In the genomic region with DNA sequence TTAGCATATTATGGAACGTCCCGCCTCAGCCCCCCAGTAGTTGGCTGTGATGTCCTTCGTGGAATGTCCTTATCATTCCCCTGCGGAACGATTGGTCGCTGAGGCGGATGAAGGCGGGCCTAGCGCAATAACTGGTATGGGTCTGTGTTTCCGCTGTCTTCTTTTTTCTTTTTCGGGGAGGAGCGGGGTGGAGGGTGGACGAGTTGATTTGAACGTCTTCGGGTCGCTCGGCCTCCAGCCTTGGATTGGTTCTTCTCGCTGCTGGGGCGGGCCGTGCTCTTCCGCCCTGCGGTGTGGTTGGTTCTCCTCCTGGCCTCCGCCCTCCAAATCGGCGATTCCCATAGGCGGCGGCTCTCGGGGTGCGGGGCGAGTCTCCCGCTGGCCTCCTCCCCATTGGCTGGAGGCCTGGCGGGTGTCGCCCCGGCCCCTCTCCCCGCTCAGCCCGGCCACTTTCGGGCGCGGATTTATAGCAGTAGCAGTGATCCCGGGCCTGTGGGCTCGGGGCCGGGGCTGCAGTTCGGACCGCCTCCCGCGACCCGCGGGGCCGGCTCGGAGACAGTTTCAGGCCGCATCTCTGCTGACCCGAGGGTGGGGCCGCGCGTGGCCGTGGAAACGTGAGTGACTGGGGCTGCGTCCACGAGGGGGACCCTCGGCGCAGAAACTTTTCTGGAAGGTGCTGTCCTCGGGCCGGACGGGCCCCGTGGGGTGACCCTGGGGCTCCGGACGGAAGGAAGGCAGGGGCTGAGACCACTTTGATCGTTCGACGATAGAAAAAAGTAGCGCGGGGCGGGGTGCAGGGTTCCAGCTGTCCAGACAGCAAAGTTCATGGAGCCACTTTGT, we compare ENCODE assay signal across 1 cellular context.
TF ChIP-seq lines count a peak whose summit lies in the region.

No MANE protein-coding gene starts in this region.

TF ChIP-seq in SK-N-SH, 30 proteins besides CTCF, POLR2A, EP300 and RAD21 (continued from another document):
- TF ChIP-seq, protein P1, sequence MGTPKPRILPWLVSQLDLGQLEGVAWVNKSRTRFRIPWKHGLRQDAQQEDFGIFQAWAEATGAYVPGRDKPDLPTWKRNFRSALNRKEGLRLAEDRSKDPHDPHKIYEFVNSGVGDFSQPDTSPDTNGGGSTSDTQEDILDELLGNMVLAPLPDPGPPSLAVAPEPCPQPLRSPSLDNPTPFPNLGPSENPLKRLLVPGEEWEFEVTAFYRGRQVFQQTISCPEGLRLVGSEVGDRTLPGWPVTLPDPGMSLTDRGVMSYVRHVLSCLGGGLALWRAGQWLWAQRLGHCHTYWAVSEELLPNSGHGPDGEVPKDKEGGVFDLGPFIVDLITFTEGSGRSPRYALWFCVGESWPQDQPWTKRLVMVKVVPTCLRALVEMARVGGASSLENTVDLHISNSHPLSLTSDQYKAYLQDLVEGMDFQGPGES (IDR thresholded peaks at IDR 0.05; ENCODE audit: low read depth, low read length), result peak; percentile 62
- peak; percentile 52; the same call in 1 of the 2 replicates for TF ChIP-seq MXI1 (IDR thresholded peaks at IDR 0.05; ENCODE audit: low read depth, low read length)
